In genomic region chr14:88426271-88426670, GRCh38 we compare ENCODE assay signal across 1 cellular context.
TF ChIP-seq lines count a peak whose summit lies in the region.

No MANE protein-coding gene starts in this region.

TF ChIP-seq in IMR-90, 13 proteins besides CTCF, POLR2A, EP300 and RAD21 (continued from another document):
- no peak for TF ChIP-seq USF2 (IDR thresholded peaks at IDR 0.05; ENCODE audit: low read depth, low read length)
- no peak for TF ChIP-seq BHLHE40 (IDR thresholded peaks at IDR 0.05; ENCODE audit: low read depth, low read length)
- TF ChIP-seq MAFK (IDR thresholded peaks at IDR 0.05; ENCODE audit: low read depth, low read length), result no peak
- no peak for TF ChIP-seq SMC3 (IDR thresholded peaks at IDR 0.05; ENCODE audit: low read depth, low read length)
- no peak for TF ChIP-seq NFE2L2 (IDR thresholded peaks at IDR 0.05; ENCODE audit: low read depth, low read length)
- TF ChIP-seq CEBPB (IDR thresholded peaks at IDR 0.05; ENCODE audit: low read depth, low read length), result no peak
- no peak for TF ChIP-seq MAZ (IDR thresholded peaks at IDR 0.05; ENCODE audit: borderline replicate concordance, low read depth, low read length)
- no peak for TF ChIP-seq FOS (IDR thresholded peaks at IDR 0.05; ENCODE audit: low read depth, low read length)
- TF ChIP-seq CHD1 (IDR thresholded peaks at IDR 0.05; ENCODE audit: low read depth, low read length), result no peak
TF ChIP-seq in IMR-90: peak in this region for 0.
